13 cellular contexts compared by ENCODE assay signal in the genomic region with DNA sequence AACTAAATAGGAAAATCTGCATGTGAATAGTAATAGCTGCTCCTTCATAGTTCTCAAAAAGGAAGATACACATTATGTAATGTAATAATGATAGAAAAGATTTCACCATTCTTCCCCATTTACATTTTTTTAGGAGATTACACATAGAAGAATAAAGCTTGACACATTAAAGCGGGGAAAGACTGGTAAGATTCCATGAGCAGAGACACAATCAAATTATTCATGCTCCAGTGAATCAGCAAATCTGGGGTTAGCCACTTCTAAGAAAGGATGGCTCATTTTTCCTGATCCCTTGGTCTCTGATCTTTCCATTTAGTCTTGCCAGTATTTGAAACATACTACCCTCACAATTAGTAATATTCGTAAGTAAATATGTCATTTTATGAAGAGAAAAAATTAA.
A peak's percentile ranks its signal among the peaks of the same experiment; 100 is the strongest.
DNase-seq lines count a peak whose midpoint lies in the region; ATAC-seq, FAIRE-seq and TF ChIP-seq lines count a peak whose summit lies in the region.
"Had no signal": no experiment of that assay in that cellular context is flagged by ENCODE, and none has a peak within 500 bp of the region (broad histone marks: within the 10 kb centered on the region; RNA-seq: fewer than 3 reads in every experiment).

No MANE protein-coding gene starts in this region.

- POLR2A ChIA-PET in HepG2 (lab: Yijun Ruan, JAX), result interaction anchor here (1.4 kb wide), 1 partner anchor 160 kb away, joined by 4 read pairs; the partner anchor contains the start of gene USP32

- H3K27ac ChIP-seq in dorsolateral prefrontal cortex (peak overlapping the region; percentile 7 to 95 (median 87)), psoas muscle (no peak overlapping the region), HepG2 (ENCODE audit: extremely low read length, insufficient read depth, low read length) (no peak overlapping the region)
- H3K27ac ChIP-seq: 22Rv1, prostate gland had no signal

- CTCF ChIA-PET in HepG2 (lab: Yijun Ruan, JAX; ENCODE audit: low intra/inter-chr PET ratio, low total read pairs), result interaction anchor here (1.2 kb wide), 1 partner anchor 204 kb away, joined by 5 read pairs; no protein-coding TSS in a partner anchor

- FAIRE-seq in HepG2 (lab: Jason Lieb, UNC), result no peak

- ATAC-seq in HG02798 (IDR thresholded peaks at IDR 0.05; ENCODE audit: poor library complexity, unreplicated experiment), result no peak
- ATAC-seq in psoas muscle, result no peak
- no peak for ATAC-seq in HepG2

- no peaks in the 10 kb centered on the region for H3K27me3 ChIP-seq in dorsolateral prefrontal cortex
- H3K27me3 ChIP-seq in psoas muscle (ENCODE audit: insufficient read depth in 3 of 3, low read length in 2 of 3), result no peaks in the 10 kb centered on the region
- no peaks in the 10 kb centered on the region for H3K27me3 ChIP-seq in HepG2 (ENCODE audit: control insufficient read depth in 1 of 2, insufficient read depth in 2 of 2, low read length in 2 of 2)

- TF ChIP-seq RAD21 in HepG2 (CRISPR knock-in tag; IDR thresholded peaks at IDR 0.05), result no peak

- WGBS in psoas muscle, 3 donors, result 89 to 95% (median 91%) methylated on average over 2 of the region's 2 CpGs
- 95% methylated on average over 2 of the region's 2 CpGs for whole genome bisulfite sequencing in HepG2 (ENCODE audit: low lambda C conversion rate)

- no peak for TF ChIP-seq POLR2A in HepG2 (IDR thresholded peaks at IDR 0.05; ENCODE audit: insufficient read depth in 1 of 2, low read depth in 2 of 2, low read length in 2 of 2)

- H3K9ac ChIP-seq in HepG2 (ENCODE audit: insufficient read depth, low read depth, low read length), result no peak overlapping the region

- intact Hi-C loops in dorsolateral prefrontal cortex (cut with DNase I) (loop anchor here (5.0 to 10.0 kb wide), 4 partner anchors 156 to 193 kb away; partner anchors contain the start of genes CHCT1 (in 1 of the 2) and USP32 (in 1 of the 2)), psoas muscle (cut with DNase I) (loop anchor here in 1 of 2 donors (2.0 kb wide), 1 partner anchor 203 kb away; no protein-coding TSS in a partner anchor), HepG2 (cut with micrococcal nuclease; ENCODE audit: unreplicated experiment) (loop anchor here (1.0 kb wide), 1 partner anchor 205 kb away; no protein-coding TSS in a partner anchor)

- DNase-seq in DMS 273 (lab: John Stamatoyannopoulos, UW; ENCODE audit: unreplicated experiment), result peak; percentile 8
- no peak for DNase-seq in DMS 273 treated with DMSO at 0.1 percent for 48 hours (lab: John Stamatoyannopoulos, UW)
- DNase-seq in RKO (ENCODE audit: low spot score), result peak; percentile 18
- no peak for DNase-seq in dorsolateral prefrontal cortex
- DNase-seq in pons (ENCODE audit: low spot score), result peak; percentile 81
- no peak for DNase-seq in psoas muscle
- DNase-seq in HepG2 (ENCODE audit: low spot score), result no peak
- DNase-seq: effector CD4-positive, alpha-beta T cell; NCI-H1092; Right ventricle myocardium superior had no signal

- H3K4me3 ChIP-seq in dorsolateral prefrontal cortex (peak overlapping the region in 15 of 59 donors; percentile 0 to 50 (median 12)), psoas muscle (no peak overlapping the region), HepG2 (replicated peaks in 1 of 3; ENCODE audit: insufficient read depth in 1 of 3, low read depth in 2 of 3, low read length in 3 of 3) (no peak overlapping the region)
- H3K4me3 ChIP-seq: prostate gland had no signal

- H3K9me3 ChIP-seq in psoas muscle (no peaks in the 10 kb centered on the region), HepG2 (ENCODE audit: low read length) (no peaks in the 10 kb centered on the region)
- H3K9me3 ChIP-seq: prostate gland had no signal

- TF ChIP-seq EP300 in HepG2 (IDR thresholded peaks at IDR 0.05; ENCODE audit: low read depth in 2 of 2, low read length in 2 of 2), result no peak
- TF ChIP-seq EP300 in HepG2 (CRISPR knock-in tag; IDR thresholded peaks at IDR 0.05; ENCODE audit: borderline replicate concordance), result no peak

- H3K36me3 ChIP-seq in psoas muscle (ENCODE audit: insufficient read depth in 1 of 2, low read depth in 1 of 2), result peaks cover 2 to 22% of the 10 kb centered on the region in 2 donors
- H3K36me3 ChIP-seq in HepG2 (replicated peaks in 1 of 2; ENCODE audit: control insufficient read depth in 1 of 2, insufficient read depth in 2 of 2, low read length in 2 of 2), result peaks cover 6 to 13% of the 10 kb centered on the region in 2 experiments; a peak in 3 of 5 replicates
- H3K36me3 ChIP-seq: prostate gland had no signal

- H3K4me1 ChIP-seq in psoas muscle, result no peaks in the 10 kb centered on the region
- H3K4me1 ChIP-seq in HepG2 (ENCODE audit: insufficient read depth, low read length), result no peaks in the 10 kb centered on the region
- H3K4me1 ChIP-seq: prostate gland had no signal

- H4K20me1 ChIP-seq in HepG2 (ENCODE audit: insufficient read depth, low read length), result no peaks in the 10 kb centered on the region

- in situ Hi-C loops in HepG2 (cut with HindIII; ENCODE audit: extremely low pct_ligation_motif_present, low pct_unique_long_range_greater_than_20kb), result no loop called here

- no peaks in the 10 kb centered on the region for H3K79me2 ChIP-seq in HepG2 (ENCODE audit: insufficient read depth, low read length)

- H3K4me2 ChIP-seq in HepG2 (ENCODE audit: low read depth, low read length), result no peak overlapping the region

- no peak overlapping the region for H2AFZ ChIP-seq in HepG2 (ENCODE audit: low read length)

- BruUV-seq in HepG2 (replicated peaks; lab: Mats Ljungman, UMichigan), result no TSS peak

- TF ChIP-seq CTCF in dorsolateral prefrontal cortex (IDR thresholded peaks at IDR 0.05 in 54 of 56, conservative IDR thresholded peaks at IDR 0.05 in 2 of 56; ENCODE audit: low read depth in 1 of 56, partially characterized antibody in 56 of 56) (no peak), psoas muscle (IDR thresholded peaks at IDR 0.05) (no peak), HepG2 (CRISPR knock-in tag; IDR thresholded peaks at IDR 0.05) (no peak)

TF ChIP-seq in HepG2, 621 proteins besides CTCF, POLR2A, EP300 and RAD21:
- TF ChIP-seq PLRG1 (conservative IDR thresholded peaks at IDR 0.05) (no peak), ZNF768 (CRISPR knock-in tag; IDR thresholded peaks at IDR 0.05) (no peak), ESRRA (CRISPR knock-in tag; IDR thresholded peaks at IDR 0.05; ENCODE audit: low read depth) (no peak), ZSCAN9 (CRISPR knock-in tag; IDR thresholded peaks at IDR 0.05; ENCODE audit: borderline replicate concordance) (no peak), CBX1 (IDR thresholded peaks at IDR 0.05; ENCODE audit: low read depth) (no peak), MYNN (CRISPR knock-in tag; IDR thresholded peaks at IDR 0.05; ENCODE audit: low read depth) (no peak)

Comparison
In these comparisons a context has a peak if more than half of its experiments do, and no peak if none do; other contexts are left out.
1. DNase-seq: peak in DMS 273 (single experiment), RKO (single experiment) and pons (single experiment); none in DMS 273 treated with DMSO at 0.1 percent for 48 hours (single experiment), dorsolateral prefrontal cortex (0 of 10), psoas muscle (0 of 2) and HepG2 (single experiment).
2. H3K27ac ChIP-seq: peak in dorsolateral prefrontal cortex (59 of 59); none in psoas muscle (single experiment) and HepG2 (single experiment).